In genomic region chr22:45984316-45984916, GRCh38 we compare ENCODE assay signal across 33 cellular contexts. TPM values are rescaled to one million over a fixed set of nuclear protein-coding genes. Genes with fewer than 3 reads are reported as not detected.
"Had no signal": no experiment of that assay in that cellular context is flagged by ENCODE, and none has a peak within 500 bp of the region (broad histone marks: within the 10 kb centered on the region; RNA-seq: fewer than 3 reads in every experiment).

No MANE protein-coding gene starts in this region.

- H3K4me1 Mint-ChIP-seq: stimulated activated effector memory CD8-positive, alpha-beta T cell treated with anti-CD3 and anti-CD28 coated beads, Interleukin-12 subunit alpha, Interleukin-12 subunit beta, amount 100 ng/mL, for 72 hours had no signal

- H3K4me1 ChIP-seq: colonic mucosa, sigmoid colon had no signal

- H3K27ac Mint-ChIP-seq: activated naive CD8-positive, alpha-beta T cell; activated T-helper 2 cell treated with anti-CD3 and anti-CD28 coated beads, Interferon-gamma antibody, Interleukin-2, Interleukin-4, amounts not matched to agents 10 μg/mL and 5 μg/mL and 100 μg/mL, durations not matched to agents 14 hours and 24 hours and 36 hours; nephron progenitor cell; stimulated activated effector memory CD8-positive, alpha-beta T cell treated with anti-CD3 and anti-CD28 coated beads, Interleukin-12 subunit alpha, Interleukin-12 subunit beta, amount 100 ng/mL, for 72 hours; stimulated activated naive CD8-positive, alpha-beta T cell treated with anti-CD3 and anti-CD28 coated beads, Interleukin-15, Interleukin-2, amounts not matched to agents 100 ng/mL and 50 ng/mL, for 24 hours; T-helper 1 cell treated with Interleukin-12 subunit alpha and Interleukin-12 subunit beta and Interleukin-4 antibody, amounts not matched to agents 30 μg/mL and 1 μg/mL, for 36 hours had no signal

- FAIRE-seq: endometrium, small intestine had no signal

- H3K36me3 ChIP-seq: colonic mucosa, esophagus squamous epithelium, heart right ventricle, neutrophil, sigmoid colon, thoracic aorta, upper lobe of left lung, vagina, WERI-Rb-1 had no signal

- ATAC-seq: activated CD4-positive, CD25-positive, alpha-beta regulatory T cell treated with anti-CD3 and anti-CD28 coated beads, Interleukin-2, amount 50 U/mL, for 24 hours; heart right ventricle; stimulated activated effector memory CD8-positive, alpha-beta T cell treated with anti-CD3 and anti-CD28 coated beads, Interleukin-12 subunit alpha, Interleukin-12 subunit beta, amount 100 ng/mL, for 72 hours had no signal

- H3K4me3 ChIP-seq: colonic mucosa, esophagus squamous epithelium, heart right ventricle, sigmoid colon, thoracic aorta, upper lobe of left lung, vagina had no signal

- H3K27me3 Mint-ChIP-seq: stimulated activated naive CD8-positive, alpha-beta T cell treated with anti-CD3 and anti-CD28 coated beads, Interleukin-15, Interleukin-2, amounts not matched to agents 100 ng/mL and 50 ng/mL, for 24 hours had no signal

- H3K9me3 ChIP-seq: colonic mucosa, neutrophil, thoracic aorta, vagina had no signal

- H3K27me3 ChIP-seq: colonic mucosa, upper lobe of left lung, vagina had no signal

- H3K27ac ChIP-seq: colonic mucosa, epithelial cell of prostate, esophagus squamous epithelium, heart right ventricle, neutrophil, sigmoid colon, thoracic aorta, upper lobe of left lung, vagina, WERI-Rb-1 had no signal

- H3K36me3 Mint-ChIP-seq: stimulated activated effector memory CD8-positive, alpha-beta T cell treated with anti-CD3 and anti-CD28 coated beads, Interleukin-12 subunit alpha, Interleukin-12 subunit beta, amount 100 ng/mL, for 72 hours had no signal

- DNase-seq: activated CD4-positive, alpha-beta T cell treated with anti-CD3 and anti-CD28 coated beads for 48 hours; activated CD4-positive, alpha-beta T cell treated with anti-CD3 and anti-CD28 coated beads, Interleukin-2, amount 50 U/mL, for 48 hours; activated CD8-positive, alpha-beta memory T cell treated with anti-CD3 and anti-CD28 coated beads, Interleukin-2, amount 50 U/mL, for 48 hours; activated T-cell treated with anti-CD3 and anti-CD28 coated beads, Interleukin-2, amount 50 U/mL, for 48 hours; anterior cingulate cortex; cerebellar nuclear complex; colonic mucosa; effector CD8-positive, alpha-beta T cell; esophagus squamous epithelium; foreskin melanocyte; heart right ventricle; midbrain; nephron progenitor cell; sigmoid colon; small intestine; stimulated activated CD4-positive, alpha-beta T cell treated with anti-CD3 and anti-CD28 coated beads, Interleukin-4, amount 100 ng/mL, for 24 hours; T1000; upper lobe of left lung; WERI-Rb-1 had no signal

- H3K9me3 Mint-ChIP-seq: activated T-helper 2 cell treated with anti-CD3 and anti-CD28 coated beads, Interferon-gamma antibody, Interleukin-2, Interleukin-4, amounts not matched to agents 10 μg/mL and 5 μg/mL and 100 μg/mL, durations not matched to agents 14 hours and 24 hours and 36 hours; stimulated activated effector memory CD8-positive, alpha-beta T cell treated with anti-CD3 and anti-CD28 coated beads, Interleukin-12 subunit alpha, Interleukin-12 subunit beta, amount 100 ng/mL, for 72 hours; stimulated activated naive CD8-positive, alpha-beta T cell treated with anti-CD3 and anti-CD28 coated beads, Interleukin-15, Interleukin-2, amounts not matched to agents 100 ng/mL and 50 ng/mL, for 24 hours; T-helper 1 cell treated with Interleukin-12 subunit alpha and Interleukin-12 subunit beta and Interleukin-4 antibody, amounts not matched to agents 30 μg/mL and 1 μg/mL, for 36 hours had no signal

- H3K4me3 Mint-ChIP-seq: activated naive CD8-positive, alpha-beta T cell; nephron progenitor cell; stimulated activated effector memory CD8-positive, alpha-beta T cell treated with anti-CD3 and anti-CD28 coated beads, Interleukin-12 subunit alpha, Interleukin-12 subunit beta, amount 100 ng/mL, for 72 hours; stimulated activated naive CD8-positive, alpha-beta T cell treated with anti-CD3 and anti-CD28 coated beads, Interleukin-15, Interleukin-2, amounts not matched to agents 100 ng/mL and 50 ng/mL, for 24 hours; T-helper 1 cell treated with Interleukin-12 subunit alpha and Interleukin-12 subunit beta and Interleukin-4 antibody, amounts not matched to agents 30 μg/mL and 1 μg/mL, for 36 hours had no signal

RNA-seq across cellular contexts. Expression of gene WNT7B, which starts 7.5 kb away (rescaled TPM):
- total RNA-seq: activated T-helper 2 cell treated with anti-CD3 and anti-CD28 coated beads, Interferon-gamma antibody, Interleukin-2, Interleukin-4, amounts not matched to agents 10 μg/mL and 5 μg/mL and 100 μg/mL, durations not matched to agents 14 hours and 24 hours and 36 hours; dermis microvascular lymphatic vessel endothelial cell; heart right ventricle; posterior vena cava; sigmoid colon; subcutaneous adipose tissue; thoracic aorta had no signal
- polyA plus RNA-seq: heart right ventricle, sigmoid colon had no signal
